Comparison of ENCODE assay signal across 30 cellular contexts in the genomic region with DNA sequence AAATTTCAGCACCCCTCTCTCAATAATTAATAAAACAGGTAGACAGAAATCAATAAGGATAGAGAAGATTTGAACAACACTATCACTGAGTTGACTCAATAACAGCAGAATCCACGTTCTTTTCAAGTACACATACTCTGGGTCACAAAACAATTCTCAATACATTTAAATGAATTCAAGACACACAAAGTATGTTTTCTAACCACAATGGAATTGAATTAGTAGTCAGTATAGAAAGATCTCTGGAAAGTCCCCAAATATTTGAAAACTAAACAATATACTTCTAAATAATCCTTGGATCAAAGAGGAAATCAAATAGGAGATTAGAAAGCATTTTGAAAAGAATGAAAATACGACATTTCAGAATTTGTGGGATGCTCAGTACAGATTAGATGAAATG.
"Had no signal": no experiment of that assay in that cellular context is flagged by ENCODE, and none has a peak within 500 bp of the region (broad histone marks: within the 10 kb centered on the region; RNA-seq: fewer than 3 reads in every experiment).

No MANE protein-coding gene starts in this region.

- H3K27me3 Mint-ChIP-seq: stimulated activated memory B cell treated with anti-CD40 and anti-IgM and Interleukin-4, amounts not matched to agents 10 μg/mL and 1 μg/mL and 100 μg/mL, for 72 hours; stimulated activated naive CD8-positive, alpha-beta T cell treated with anti-CD3 and anti-CD28 coated beads, Interleukin-15, amount 100 ng/mL, for 72 hours had no signal

- H3K4me1 ChIP-seq: parathyroid adenoma, psoas muscle, right lobe of liver, suprapubic skin, testis, tibial artery, transverse colon, upper lobe of right lung, uterus had no signal

- H3K4me3 Mint-ChIP-seq: naive thymus-derived CD8-positive, alpha-beta T cell; natural killer cell treated with Interleukin-12 subunit alpha and Interleukin-12 subunit beta and Interleukin-15 and Interleukin-18, amount 100 ng/mL, for 72 hours; nephron progenitor cell; neural crest cell; stimulated activated memory B cell treated with anti-CD40 and anti-IgM and Interleukin-4, amounts not matched to agents 10 μg/mL and 1 μg/mL and 100 μg/mL, for 72 hours; stimulated activated naive CD8-positive, alpha-beta T cell treated with anti-CD3 and anti-CD28 coated beads, Interleukin-15, amount 100 ng/mL, for 72 hours; type B pancreatic cell had no signal

- H2AFZ ChIP-seq: parathyroid adenoma had no signal

- DNase-seq: naive thymus-derived CD8-positive, alpha-beta T cell; nephron progenitor cell; nucleus accumbens; psoas muscle; right lobe of liver; sigmoid colon; small intestine; stimulated activated CD4-positive, alpha-beta T cell treated with anti-CD3 and anti-CD28 coated beads, Interleukin-15, amount 100 ng/mL, for 24 hours; stimulated activated CD4-positive, alpha-beta T cell treated with anti-CD3 and anti-CD28 coated beads, Interleukin-2, amount 100 ng/mL, for 24 hours; stimulated activated CD4-positive, alpha-beta T cell treated with anti-CD3 and anti-CD28 coated beads, Interleukin-2, amount 100 ng/mL, for 48 hours; stimulated activated CD4-positive, alpha-beta T cell treated with anti-CD3 and anti-CD28 coated beads, Interleukin-4, amount 100 ng/mL, for 4 hours; stimulated activated CD8-positive, alpha-beta memory T cell treated with anti-CD3 and anti-CD28 coated beads, Interleukin-4, amount 100 ng/mL, for 48 hours; stimulated activated naive CD4-positive, alpha-beta T cell; stimulated activated naive CD8-positive, alpha-beta T cell treated with anti-CD3 and anti-CD28 coated beads, Interleukin-15, amount 100 ng/mL, for 72 hours; stimulated activated naive CD8-positive, alpha-beta T cell treated with anti-CD3 and anti-CD28 coated beads, Interleukin-15, Interleukin-2, amounts not matched to agents 100 U/mL and 50 U/mL, for 24 hours; substantia nigra; testis; tibial artery; transverse colon; uterus had no signal

- H3K27ac ChIP-seq: neutrophil, parathyroid adenoma, psoas muscle, right lobe of liver, sigmoid colon, suprapubic skin, testis, tibial artery, transverse colon, upper lobe of right lung, uterus had no signal

- H3K36me3 Mint-ChIP-seq: naive thymus-derived CD8-positive, alpha-beta T cell; natural killer cell treated with Interleukin-12 subunit alpha and Interleukin-12 subunit beta and Interleukin-15 and Interleukin-18, amount 100 ng/mL, for 72 hours; stimulated activated memory B cell treated with anti-CD40 and anti-IgM and Interleukin-4, amounts not matched to agents 10 μg/mL and 1 μg/mL and 100 μg/mL, for 72 hours had no signal

- ATAC-seq: naive thymus-derived CD8-positive, alpha-beta T cell; natural killer cell treated with Interleukin-12 subunit alpha and Interleukin-12 subunit beta and Interleukin-15 and Interleukin-18, amount 100 ng/mL, for 72 hours; psoas muscle; right cardiac atrium; right lobe of liver; stimulated activated memory B cell treated with anti-CD40 and anti-IgM and Interleukin-4, amounts not matched to agents 10 μg/mL and 1 μg/mL and 100 μg/mL, for 72 hours; stimulated activated naive CD8-positive, alpha-beta T cell treated with anti-CD3 and anti-CD28 coated beads, Interleukin-15, amount 100 ng/mL, for 72 hours; stimulated activated naive CD8-positive, alpha-beta T cell treated with anti-CD3 and anti-CD28 coated beads, Interleukin-15, Interleukin-2, amounts not matched to agents 100 U/mL and 50 U/mL, for 24 hours; upper lobe of right lung had no signal

- H3K9me3 Mint-ChIP-seq: naive thymus-derived CD8-positive, alpha-beta T cell; natural killer cell treated with Interleukin-12 subunit alpha and Interleukin-12 subunit beta and Interleukin-15 and Interleukin-18, amount 100 ng/mL, for 72 hours; nephron progenitor cell; neural crest cell; stimulated activated memory B cell treated with anti-CD40 and anti-IgM and Interleukin-4, amounts not matched to agents 10 μg/mL and 1 μg/mL and 100 μg/mL, for 72 hours; stimulated activated naive CD8-positive, alpha-beta T cell treated with anti-CD3 and anti-CD28 coated beads, Interleukin-15, amount 100 ng/mL, for 72 hours; type B pancreatic cell had no signal

- H3K36me3 ChIP-seq: right lobe of liver, sigmoid colon, suprapubic skin, tibial artery, transverse colon, upper lobe of right lung, uterus had no signal

- H3K4me3 ChIP-seq: psoas muscle, right lobe of liver, sigmoid colon, suprapubic skin, testis, tibial artery, transverse colon, upper lobe of right lung, uterus had no signal

- H3K27ac Mint-ChIP-seq: naive thymus-derived CD8-positive, alpha-beta T cell; natural killer cell treated with Interleukin-12 subunit alpha and Interleukin-12 subunit beta and Interleukin-15 and Interleukin-18, amount 100 ng/mL, for 72 hours; nephron progenitor cell; progenitor cell of endocrine pancreas; stimulated activated memory B cell treated with anti-CD40 and anti-IgM and Interleukin-4, amounts not matched to agents 10 μg/mL and 1 μg/mL and 100 μg/mL, for 72 hours; stimulated activated naive CD8-positive, alpha-beta T cell treated with anti-CD3 and anti-CD28 coated beads, Interleukin-15, amount 100 ng/mL, for 72 hours; type B pancreatic cell had no signal

- H3K27me3 ChIP-seq: neutrophil, right lobe of liver, sigmoid colon, suprapubic skin, testis, tibial artery, transverse colon, upper lobe of right lung, uterus had no signal

- H3K9ac ChIP-seq: parathyroid adenoma had no signal

- H3K9me3 ChIP-seq: neutrophil, psoas muscle, right lobe of liver, sigmoid colon, suprapubic skin, testis, tibial artery, transverse colon, upper lobe of right lung, uterus had no signal
